ENCODE assay signal across 8 cellular contexts in genomic region chr1:215992620-215993019, GRCh38.
DNase-seq lines count a peak whose midpoint lies in the region; ATAC-seq and TF ChIP-seq lines count a peak whose summit lies in the region.

No MANE protein-coding gene starts in this region.

- no peak overlapping the region for H3K4me3 Mint-ChIP-seq in neural crest cell

- no peaks in the 10 kb centered on the region for H3K4me1 ChIP-seq in heart right ventricle

- H3K27ac Mint-ChIP-seq in neural crest cell (ENCODE audit: unreplicated experiment) = no peak overlapping the region

- in situ Hi-C loops in astrocyte of the cerebellum (cut with HindIII; ENCODE audit: low sequenced_read_pairs) = no loop called here

- H3K36me3 Mint-ChIP-seq in neural crest cell (ENCODE audit: low read depth) = no peaks in the 10 kb centered on the region

- peaks cover 5% of the 10 kb centered on the region for H3K4me1 Mint-ChIP-seq in neural crest cell

- no peak for ATAC-seq in heart right ventricle
- no peak for ATAC-seq in left cardiac atrium
- no peak for ATAC-seq in GM21737 (IDR thresholded peaks at IDR 0.05; ENCODE audit: unreplicated experiment)

- intact Hi-C loops in heart right ventricle (cut with DNase I) = no loop called here
- intact Hi-C loops in left cardiac atrium (cut with DNase I) = no loop called here

- TF ChIP-seq CTCF in heart right ventricle (IDR thresholded peaks at IDR 0.05) (peak in 6 of 9 donors; percentile 19 to 47 (median 33)), astrocyte of the cerebellum (IDR thresholded peaks at IDR 0.05; ENCODE audit: low read depth, low read length, missing control alignments) (peak; percentile 56), neural crest cell (conservative IDR thresholded peaks at IDR 0.05) (peak; percentile 67)

- no peaks in the 10 kb centered on the region for H3K9me3 ChIP-seq in heart right ventricle

- no peaks in the 10 kb centered on the region for H3K27me3 Mint-ChIP-seq in neural crest cell (ENCODE audit: low read depth)

- H3K9me3 Mint-ChIP-seq in neural crest cell = no peaks in the 10 kb centered on the region

- no peaks in the 10 kb centered on the region for H3K36me3 ChIP-seq in heart right ventricle

- DNase-seq in heart right ventricle (no peak), left cardiac atrium (no peak), NAMALWA (ENCODE audit: low spot score) (peak; percentile 44), astrocyte of the cerebellum (ENCODE audit: low read depth) (peak; percentile 26), neural crest cell (ENCODE audit: low read depth, low spot score) (no peak), activated T-cell treated with anti-CD3 and anti-CD28 coated beads for 4 hours (no peak)
- DNase-seq in effector CD8-positive, alpha-beta T cell (lab: John Stamatoyannopoulos, UW) = no peak

- H3K27me3 ChIP-seq in heart right ventricle = no peaks in the 10 kb centered on the region

- H3K4me3 ChIP-seq in heart right ventricle = no peak overlapping the region
- no peak overlapping the region for H3K4me3 ChIP-seq in astrocyte of the cerebellum (ENCODE audit: low read depth, low read length)

- 10 to 35% methylated on average over 3 of the region's 3 CpGs for WGBS in heart right ventricle, 2 donors

- no peak overlapping the region for H3K27ac ChIP-seq in heart right ventricle

Comparison
In these comparisons a context has a peak if more than half of its experiments do, and no peak if none do; other contexts are left out.
1. DNase-seq: peak in NAMALWA (single experiment) and astrocyte of the cerebellum (single experiment); none in heart right ventricle (0 of 2), left cardiac atrium (single experiment), neural crest cell (single experiment), effector CD8-positive, alpha-beta T cell (single experiment) and activated T-cell treated with anti-CD3 and anti-CD28 coated beads for 4 hours (single experiment).
2. Peak in every context shown above with its lines, with median percentiles within 50 percentile points of each other: CTCF ChIP-seq.